Comparison of ENCODE assay signal across 2 cellular contexts in genomic region chr1:37748563-37748962, GRCh38.
A peak's percentile ranks its signal among the peaks of the same experiment; 100 is the strongest.
TF ChIP-seq lines count a peak whose summit lies in the region.

No MANE protein-coding gene starts in this region.

TF ChIP-seq in IMR-90, 13 proteins besides CTCF, POLR2A, EP300 and RAD21:
- TF ChIP-seq MAFK (IDR thresholded peaks at IDR 0.05; ENCODE audit: low read depth, low read length): peak; percentile 92
- TF ChIP-seq MXI1 (IDR thresholded peaks at IDR 0.05; ENCODE audit: borderline replicate concordance, low read depth, low read length): no peak

TF ChIP-seq in H1, 55 proteins besides CTCF, POLR2A, EP300 and RAD21:
- TF ChIP-seq MAFK (IDR thresholded peaks at IDR 0.05; ENCODE audit: low read depth, low read length): peak; percentile 67; the same call in 1 of the 2 replicates
- TF ChIP-seq, protein P1, sequence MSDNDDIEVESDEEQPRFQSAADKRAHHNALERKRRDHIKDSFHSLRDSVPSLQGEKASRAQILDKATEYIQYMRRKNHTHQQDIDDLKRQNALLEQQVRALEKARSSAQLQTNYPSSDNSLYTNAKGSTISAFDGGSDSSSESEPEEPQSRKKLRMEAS (IDR thresholded peaks at IDR 0.05): no peak
TF ChIP-seq in H1: peak in this region for 1.
